ENCODE assay signal across 8 cellular contexts in genomic region chr11:45045692-45046471, GRCh38.
DNase-seq lines count a peak whose midpoint lies in the region; ATAC-seq and TF ChIP-seq lines count a peak whose summit lies in the region.

No MANE protein-coding gene starts in this region.

- peak overlapping the region; percentile 51 for H3K27ac ChIP-seq in ACC112 (ENCODE audit: low read depth, low read length)
- peak overlapping the region; percentile 67 for H3K27ac ChIP-seq in mammary epithelial cell (ENCODE audit: insufficient read depth, low read depth, low read length)
- peak overlapping the region in 2 of 3 donors; percentile 53 to 57 for H3K27ac ChIP-seq in right lobe of liver
- H3K27ac ChIP-seq in uterus: peak overlapping the region in 1 of 2 donors; percentile 17

- H3K4me1 ChIP-seq in ACC112 (ENCODE audit: control insufficient read depth, insufficient read depth, low read length, unreplicated experiment) (peaks cover 46% of the 10 kb centered on the region), mammary epithelial cell (ENCODE audit: insufficient read depth, low read length) (peaks cover 19% of the 10 kb centered on the region), right lobe of liver (no peaks in the 10 kb centered on the region), uterus (no peaks in the 10 kb centered on the region), HAP-1 (no peaks in the 10 kb centered on the region)

- in situ Hi-C loops in KBM-7 (cut with MboI; ENCODE audit: low pct_unique_long_range_greater_than_20kb, low sequenced_read_pairs) (no loop called here), mammary epithelial cell (cut with MboI; ENCODE audit: low sequenced_read_pairs in 2 of 2) (loop anchor here in 1 of 2 donors (10.0 kb wide), 1 partner anchor 59 kb away; no protein-coding TSS in a partner anchor), HAP-1 (cut with MboI; ENCODE audit: low sequenced_read_pairs) (no loop called here)

- H3K36me3 ChIP-seq in ACC112 (ENCODE audit: insufficient read depth, low read length): no peaks in the 10 kb centered on the region
- no peaks in the 10 kb centered on the region for H3K36me3 ChIP-seq in mammary epithelial cell (ENCODE audit: insufficient read depth, low read length)
- no peaks in the 10 kb centered on the region for H3K36me3 ChIP-seq in right lobe of liver
- no peaks in the 10 kb centered on the region for H3K36me3 ChIP-seq in uterus
- no peaks in the 10 kb centered on the region for H3K36me3 ChIP-seq in HAP-1 (replicated peaks)

- H3K9me3 ChIP-seq in mammary epithelial cell (replicated peaks; ENCODE audit: insufficient read depth, low read length) (no peaks in the 10 kb centered on the region), right lobe of liver (no peaks in the 10 kb centered on the region), uterus (no peaks in the 10 kb centered on the region), HAP-1 (no peaks in the 10 kb centered on the region)

- TF ChIP-seq POLR2A in right lobe of liver (IDR thresholded peaks at IDR 0.05) (no peak), uterus (IDR thresholded peaks at IDR 0.05) (no peak)

- TF ChIP-seq CTCF in mammary epithelial cell (conservative IDR thresholded peaks at IDR 0.05 in 1 of 2, IDR thresholded peaks at IDR 0.05 in 1 of 2; ENCODE audit: extremely low read depth in 1 of 2, insufficient read depth in 1 of 2, low read depth in 1 of 2, low read length in 2 of 2) (peak in 1 of 2 donors; percentile 8), right lobe of liver (IDR thresholded peaks at IDR 0.05) (no peak), uterus (IDR thresholded peaks at IDR 0.05) (no peak)

- intact Hi-C loops in mammary epithelial cell (cut with micrococcal nuclease): no loop called here
- intact Hi-C loops in right lobe of liver (cut with DNase I): no loop called here
- intact Hi-C loops in uterus (cut with DNase I; ENCODE audit: low total_unique reads): no loop called here

- BruUV-seq in mammary epithelial cell (replicated peaks; lab: Mats Ljungman, UMichigan): TSS peak; percentile 51

- DNase-seq in KBM-7 (peak; percentile 16), mammary epithelial cell (peak; percentile 75), right lobe of liver (peak; percentile 63 to 68 (median 68)), uterus (peak; percentile 35 to 38), HAP-1 (ENCODE audit: low spot score in 2 of 2) (no peak)

- H3K4me3 ChIP-seq in ACC112 (ENCODE audit: low read depth, low read length): no peak overlapping the region
- no peak overlapping the region for H3K4me3 ChIP-seq in mammary epithelial cell (replicated peaks in 1 of 3; ENCODE audit: insufficient read depth in 1 of 3, low read depth in 2 of 3, low read length in 3 of 3)
- no peak overlapping the region for H3K4me3 ChIP-seq in right lobe of liver
- H3K4me3 ChIP-seq in uterus: no peak overlapping the region
- no peak overlapping the region for H3K4me3 ChIP-seq in HAP-1

- peak overlapping the region; percentile 44 for H3K4me2 ChIP-seq in mammary epithelial cell (ENCODE audit: insufficient read depth, low read depth, low read length)

- CTCF ChIA-PET in mammary epithelial cell (lab: Charles Lee; ENCODE audit: low non-redundant PET): no interaction called here

- no peaks in the 10 kb centered on the region for H4K20me1 ChIP-seq in mammary epithelial cell (ENCODE audit: insufficient read depth, low read length)

- WGBS in mammary epithelial cell (ENCODE audit: low coverage, missing lambda C conversion rate): 47% methylated on average over 19 of the region's 19 CpGs
- WGBS in right lobe of liver (ENCODE audit: insufficient coverage, low coverage, low lambda C conversion rate, missing lambda C conversion rate): 50% methylated on average over 18 of the region's 19 CpGs

- H3K9ac ChIP-seq in mammary epithelial cell (ENCODE audit: insufficient read depth, low read length): no peak overlapping the region

- H3K27me3 ChIP-seq in ACC112 (ENCODE audit: insufficient read depth, low read length): no peaks in the 10 kb centered on the region
- H3K27me3 ChIP-seq in mammary epithelial cell (ENCODE audit: insufficient read depth, low read length): no peaks in the 10 kb centered on the region
- H3K27me3 ChIP-seq in right lobe of liver: no peaks in the 10 kb centered on the region
- H3K27me3 ChIP-seq in uterus: no peaks in the 10 kb centered on the region
- H3K27me3 ChIP-seq in HAP-1 (ENCODE audit: low read depth): peaks cover 5% of the 10 kb centered on the region; the same call in 1 of the 2 replicates

- H2AFZ ChIP-seq in ACC112 (ENCODE audit: low read length, unreplicated experiment): peak overlapping the region; percentile 29
- peak overlapping the region; percentile 80 for H2AFZ ChIP-seq in mammary epithelial cell (ENCODE audit: low read depth, low read length)

- peak; percentile 53 to 73 (median 67) for ATAC-seq in right lobe of liver
- ATAC-seq in GM21619 (IDR thresholded peaks at IDR 0.05; ENCODE audit: unreplicated experiment): no peak
- ATAC-seq in HG03565 (IDR thresholded peaks at IDR 0.05; ENCODE audit: unreplicated experiment): no peak

- dilution Hi-C loops in mammary epithelial cell (cut with HindIII; ENCODE audit: low sequenced_read_pairs): no loop called here

- H3K79me2 ChIP-seq in ACC112 (ENCODE audit: control insufficient read depth, insufficient read depth, low read length, unreplicated experiment): no peaks in the 10 kb centered on the region
- no peaks in the 10 kb centered on the region for H3K79me2 ChIP-seq in mammary epithelial cell (ENCODE audit: insufficient read depth, low read length)

Comparison
In these comparisons a context has a peak if more than half of its experiments do, and no peak if none do; other contexts are left out.
1. DNase-seq: peak in KBM-7 (single experiment), mammary epithelial cell (single experiment), right lobe of liver (3 of 3) and uterus (2 of 2); none in HAP-1 (0 of 2).
2. ATAC-seq: peak in right lobe of liver (4 of 4); none in GM21619 (single experiment) and HG03565 (single experiment).